12 cellular contexts compared by ENCODE assay signal in the genomic region with DNA sequence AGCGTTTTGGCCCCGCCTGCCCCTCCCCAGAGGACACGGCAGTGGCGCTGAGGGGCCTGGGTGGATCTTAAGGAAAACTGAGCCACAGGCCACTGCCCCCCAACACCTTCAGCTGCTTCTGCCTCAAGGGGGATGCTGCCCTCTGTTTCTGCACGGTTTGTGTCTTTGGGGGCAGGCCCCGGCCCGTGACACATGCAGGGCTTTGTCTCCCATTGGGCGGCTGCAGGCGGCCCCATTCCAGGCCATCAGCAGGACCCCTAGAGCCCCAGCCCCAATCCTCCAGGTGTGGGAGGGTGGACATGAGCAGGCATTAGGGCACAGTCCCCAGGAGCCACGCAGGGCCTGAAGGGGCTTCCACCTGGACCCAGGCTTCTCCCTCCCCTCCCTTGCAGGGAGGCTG.
"Had no signal": no experiment of that assay in that cellular context is flagged by ENCODE, and none has a peak within 500 bp of the region (broad histone marks: within the 10 kb centered on the region; RNA-seq: fewer than 3 reads in every experiment).

No MANE protein-coding gene starts in this region.

- H3K36me3 ChIP-seq: adrenal gland, breast epithelium, esophagus muscularis mucosa, gastroesophageal sphincter, heart left ventricle, tibial nerve had no signal

- DNase-seq: cerebellar nuclear complex; effector CD8-positive, alpha-beta T cell had no signal

- H3K27ac ChIP-seq: adrenal gland, breast epithelium, esophagus muscularis mucosa, gastroesophageal sphincter, heart left ventricle, tibial nerve had no signal

- H3K4me3 Mint-ChIP-seq: activated T-helper 1 cell treated with anti-CD3 and anti-CD28 coated beads, Interleukin-12 subunit alpha, Interleukin-12 subunit beta, Interleukin-2, Interleukin-4 antibody, amounts not matched to agents 30 ng/mL and 10 ng/mL and 1 ng/mL, durations not matched to agents 14 hours and 24 hours and 36 hours; naive thymus-derived CD8-positive, alpha-beta T cell; T-helper 1 cell treated with Interleukin-12 subunit alpha and Interleukin-12 subunit beta and Interleukin-4 antibody, amounts not matched to agents 30 μg/mL and 1 μg/mL, for 36 hours had no signal

- H3K4me3 ChIP-seq: adrenal gland, gastroesophageal sphincter, heart left ventricle, tibial nerve had no signal

- H3K36me3 Mint-ChIP-seq: activated naive CD4-positive, alpha-beta T cell treated with anti-CD3 and anti-CD28 coated beads, Interleukin-2, amount 50 U/mL, for 72 hours; naive thymus-derived CD8-positive, alpha-beta T cell had no signal

- H3K4me1 ChIP-seq: breast epithelium had no signal

- H3K9me3 ChIP-seq: adrenal gland, breast epithelium, esophagus muscularis mucosa, gastroesophageal sphincter, heart left ventricle had no signal

- H3K27ac Mint-ChIP-seq: activated naive CD4-positive, alpha-beta T cell treated with anti-CD3 and anti-CD28 coated beads, Interleukin-2, amount 50 U/mL, for 72 hours; activated T-helper 1 cell treated with anti-CD3 and anti-CD28 coated beads, Interleukin-12 subunit alpha, Interleukin-12 subunit beta, Interleukin-2, Interleukin-4 antibody, amounts not matched to agents 30 ng/mL and 10 ng/mL and 1 ng/mL, durations not matched to agents 14 hours and 24 hours and 36 hours; T-helper 1 cell treated with Interleukin-12 subunit alpha and Interleukin-12 subunit beta and Interleukin-4 antibody, amounts not matched to agents 30 μg/mL and 1 μg/mL, for 36 hours had no signal
